ENCODE assay signal across 21 cellular contexts in genomic region chr6:136439514-136440186, GRCh38.
DNase-seq lines count a peak whose midpoint lies in the region; ATAC-seq, FAIRE-seq and TF ChIP-seq lines count a peak whose summit lies in the region.
"Had no signal": no experiment of that assay in that cellular context is flagged by ENCODE, and none has a peak within 500 bp of the region (broad histone marks: within the 10 kb centered on the region; RNA-seq: fewer than 3 reads in every experiment).

No MANE protein-coding gene starts in this region.

- no peaks in the 10 kb centered on the region for H3K36me3 ChIP-seq in right lobe of liver
- H3K36me3 ChIP-seq in HepG2 (replicated peaks in 1 of 2; ENCODE audit: control insufficient read depth in 1 of 2, insufficient read depth in 2 of 2, low read length in 2 of 2), result no peaks in the 10 kb centered on the region
- H3K36me3 ChIP-seq in esophagus (ENCODE audit: control insufficient read depth in 2 of 2, insufficient read depth in 2 of 2, low read length in 1 of 2), result no peaks in the 10 kb centered on the region
- H3K36me3 ChIP-seq: neural progenitor cell, sigmoid colon, thyroid gland had no signal

- H2AFZ ChIP-seq in HepG2 (ENCODE audit: low read length), result no peak overlapping the region
- H2AFZ ChIP-seq: GM23248, neural progenitor cell, PC-9 had no signal

- CTCF ChIA-PET in HepG2 (lab: Yijun Ruan, JAX; ENCODE audit: low intra/inter-chr PET ratio, low total read pairs), result no interaction called here
- CTCF ChIA-PET in T-cell (lab: Charles Lee), result no interaction called here

- H4K20me1 ChIP-seq in HepG2 (ENCODE audit: insufficient read depth, low read length), result no peaks in the 10 kb centered on the region

- no peak for TF ChIP-seq EP300 in HepG2 (IDR thresholded peaks at IDR 0.05; ENCODE audit: low read depth in 2 of 2, low read length in 2 of 2)
- no peak for TF ChIP-seq EP300 in HepG2 (CRISPR knock-in tag; IDR thresholded peaks at IDR 0.05; ENCODE audit: borderline replicate concordance)

- H3K27me3 Mint-ChIP-seq in T-cell, result no peaks in the 10 kb centered on the region
- H3K27me3 Mint-ChIP-seq: CD4-positive, alpha-beta memory T cell had no signal

- POLR2A ChIA-PET in HepG2 (lab: Yijun Ruan, JAX), result no interaction called here
- POLR2A ChIA-PET in T-cell (lab: Charles Lee), result no interaction called here

- FAIRE-seq in HepG2 (lab: Jason Lieb, UNC), result no peak
- FAIRE-seq: A204.1 had no signal

- H3K9ac ChIP-seq in HepG2 (ENCODE audit: insufficient read depth, low read depth, low read length), result no peak overlapping the region
- H3K9ac ChIP-seq: GM23248, neural progenitor cell had no signal

- no peaks in the 10 kb centered on the region for H3K4me1 Mint-ChIP-seq in T-cell
- H3K4me1 Mint-ChIP-seq: CD4-positive, alpha-beta memory T cell had no signal

- in situ Hi-C loops in HepG2 (cut with HindIII; ENCODE audit: extremely low pct_ligation_motif_present, low pct_unique_long_range_greater_than_20kb), result no loop called here

- TF ChIP-seq CTCF in right lobe of liver (IDR thresholded peaks at IDR 0.05), result no peak
- TF ChIP-seq CTCF in HepG2 (CRISPR knock-in tag; IDR thresholded peaks at IDR 0.05), result no peak

- TF ChIP-seq POLR2A in right lobe of liver (IDR thresholded peaks at IDR 0.05) (no peak), HepG2 (IDR thresholded peaks at IDR 0.05; ENCODE audit: insufficient read depth in 1 of 2, low read depth in 2 of 2, low read length in 2 of 2) (no peak)

- WGBS in right lobe of liver (ENCODE audit: insufficient coverage, low coverage, low lambda C conversion rate, missing lambda C conversion rate), result 71% methylated on average over 6 of the region's 9 CpGs
- 33% methylated on average over 9 of the region's 9 CpGs for WGBS in HepG2 (ENCODE audit: low lambda C conversion rate)
- 55 to 57% methylated on average over 9 of the region's 9 CpGs for WGBS in esophagus, 2 donors

- H3K36me3 Mint-ChIP-seq in T-cell, result no peaks in the 10 kb centered on the region
- H3K36me3 Mint-ChIP-seq: CD4-positive, alpha-beta memory T cell; neural progenitor cell had no signal

- H3K27ac Mint-ChIP-seq in T-cell, result no peak overlapping the region
- H3K27ac Mint-ChIP-seq: CD4-positive, alpha-beta memory T cell; neural progenitor cell had no signal

- H3K79me2 ChIP-seq in HepG2 (ENCODE audit: insufficient read depth, low read length), result no peaks in the 10 kb centered on the region

- no peak overlapping the region for H3K4me2 ChIP-seq in HepG2 (ENCODE audit: low read depth, low read length)
- H3K4me2 ChIP-seq: neural progenitor cell, PC-9 had no signal

- peaks cover 0 to 38% (median 14%) of the 10 kb centered on the region in 4 donors for H3K4me1 ChIP-seq in right lobe of liver
- no peaks in the 10 kb centered on the region for H3K4me1 ChIP-seq in HepG2 (ENCODE audit: insufficient read depth, low read length)
- peaks cover 0 to 3% of the 10 kb centered on the region in 2 donors for H3K4me1 ChIP-seq in esophagus (ENCODE audit: control insufficient read depth in 2 of 2, insufficient read depth in 2 of 2, low read length in 1 of 2)
- H3K4me1 ChIP-seq: sigmoid colon had no signal

- no peak overlapping the region for H3K4me3 Mint-ChIP-seq in T-cell
- H3K4me3 Mint-ChIP-seq: CD4-positive, alpha-beta memory T cell; neural progenitor cell had no signal

- no peaks in the 10 kb centered on the region for H3K9me3 Mint-ChIP-seq in T-cell
- H3K9me3 Mint-ChIP-seq: CD4-positive, alpha-beta memory T cell; neural progenitor cell had no signal

- intact Hi-C loops in right lobe of liver (cut with DNase I) (no loop called here), HepG2 (cut with micrococcal nuclease; ENCODE audit: unreplicated experiment) (no loop called here)

- no peak for DNase-seq in right lobe of liver
- no peak for DNase-seq in HepG2 (ENCODE audit: low spot score)
- DNase-seq in mucosa of gallbladder (ENCODE audit: low spot score), result peak; percentile 13
- no peak for DNase-seq in retina
- DNase-seq in NCI-H1092 (lab: John Stamatoyannopoulos, UW), result no peak
- no peak for DNase-seq in T-cell
- no peak for DNase-seq in NCI-H345 (lab: John Stamatoyannopoulos, UW)
- DNase-seq: activated gamma-delta T cell; amygdala; CD4-positive, alpha-beta memory T cell; dermis blood vessel endothelial cell; GM23248; NCI-H2029 treated with DMSO at 0.1 percent for 48 hours; NCI-H526 treated with DMSO at 0.1 percent for 48 hours; PC-9; sigmoid colon; stimulated activated CD4-positive, alpha-beta T cell treated with anti-CD3 and anti-CD28 coated beads, Interleukin-4, amount 100 ng/mL, for 24 hours; thyroid gland had no signal

- H3K27ac ChIP-seq in right lobe of liver (peak overlapping the region in 2 of 3 donors; percentile 32 to 43), HepG2 (ENCODE audit: extremely low read length, insufficient read depth, low read length) (no peak overlapping the region), esophagus (ENCODE audit: low read depth in 2 of 2, low read length in 1 of 2) (peak overlapping the region; percentile 83 to 87)
- H3K27ac ChIP-seq: GM23248, neural progenitor cell, PC-9, sigmoid colon, thyroid gland had no signal

- ATAC-seq in right lobe of liver (peak; percentile 22 to 42 (median 38)), HepG2 (no peak), T-cell (replicated peaks in 1 of 4) (no peak)

- H3K27me3 ChIP-seq in right lobe of liver (no peaks in the 10 kb centered on the region), HepG2 (ENCODE audit: control insufficient read depth in 1 of 2, insufficient read depth in 2 of 2, low read length in 2 of 2) (0 out of 5 replicates have a peak, but pooled peaks cover 0 to 4% of the 10 kb centered on the region in 2 experiments), esophagus (ENCODE audit: control insufficient read depth in 1 of 2, insufficient read depth in 2 of 2, low read length in 2 of 2) (no peaks in the 10 kb centered on the region)
- H3K27me3 ChIP-seq: neural progenitor cell, sigmoid colon, thyroid gland had no signal

- no peak overlapping the region for H3K4me3 ChIP-seq in right lobe of liver
- H3K4me3 ChIP-seq in HepG2 (replicated peaks in 1 of 3; ENCODE audit: insufficient read depth in 1 of 3, low read depth in 2 of 3, low read length in 3 of 3), result no peak overlapping the region
- H3K4me3 ChIP-seq in esophagus (ENCODE audit: low read depth in 1 of 2, low read length in 2 of 2), result no peak overlapping the region
- H3K4me3 ChIP-seq: GM23248, neural progenitor cell, PC-9, sigmoid colon, thyroid gland had no signal

- no peaks in the 10 kb centered on the region for H3K9me3 ChIP-seq in right lobe of liver
- H3K9me3 ChIP-seq in HepG2 (ENCODE audit: low read length), result no peaks in the 10 kb centered on the region
- H3K9me3 ChIP-seq in esophagus (ENCODE audit: control insufficient read depth in 2 of 2, insufficient read depth in 1 of 2, low read depth in 1 of 2, low read length in 1 of 2), result no peaks in the 10 kb centered on the region
- H3K9me3 ChIP-seq: sigmoid colon, thyroid gland had no signal

- no TSS peak for BruUV-seq in HepG2 (replicated peaks; lab: Mats Ljungman, UMichigan)

- TF ChIP-seq RAD21 in HepG2 (CRISPR knock-in tag; IDR thresholded peaks at IDR 0.05), result no peak

TF ChIP-seq in HepG2, 621 proteins besides CTCF, POLR2A, EP300 and RAD21 (continues in another document):
- TF ChIP-seq SETDB1 (CRISPR knock-in tag; IDR thresholded peaks at IDR 0.05; ENCODE audit: borderline replicate concordance), result no peak
- no peak for TF ChIP-seq RCOR2 (CRISPR knock-in tag; IDR thresholded peaks at IDR 0.05)
- no peak for TF ChIP-seq ZNF224 (CRISPR knock-in tag; IDR thresholded peaks at IDR 0.05)
- TF ChIP-seq THAP7 (CRISPR knock-in tag; IDR thresholded peaks at IDR 0.05), result no peak
- no peak for TF ChIP-seq SNAI1 (CRISPR knock-in tag; IDR thresholded peaks at IDR 0.05; ENCODE audit: borderline replicate concordance)
- TF ChIP-seq, protein P1, sequence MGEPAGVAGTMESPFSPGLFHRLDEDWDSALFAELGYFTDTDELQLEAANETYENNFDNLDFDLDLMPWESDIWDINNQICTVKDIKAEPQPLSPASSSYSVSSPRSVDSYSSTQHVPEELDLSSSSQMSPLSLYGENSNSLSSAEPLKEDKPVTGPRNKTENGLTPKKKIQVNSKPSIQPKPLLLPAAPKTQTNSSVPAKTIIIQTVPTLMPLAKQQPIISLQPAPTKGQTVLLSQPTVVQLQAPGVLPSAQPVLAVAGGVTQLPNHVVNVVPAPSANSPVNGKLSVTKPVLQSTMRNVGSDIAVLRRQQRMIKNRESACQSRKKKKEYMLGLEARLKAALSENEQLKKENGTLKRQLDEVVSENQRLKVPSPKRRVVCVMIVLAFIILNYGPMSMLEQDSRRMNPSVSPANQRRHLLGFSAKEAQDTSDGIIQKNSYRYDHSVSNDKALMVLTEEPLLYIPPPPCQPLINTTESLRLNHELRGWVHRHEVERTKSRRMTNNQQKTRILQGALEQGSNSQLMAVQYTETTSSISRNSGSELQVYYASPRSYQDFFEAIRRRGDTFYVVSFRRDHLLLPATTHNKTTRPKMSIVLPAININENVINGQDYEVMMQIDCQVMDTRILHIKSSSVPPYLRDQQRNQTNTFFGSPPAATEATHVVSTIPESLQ (CRISPR knock-in tag; conservative IDR thresholded peaks at IDR 0.05), result no peak
- no peak for TF ChIP-seq ZNF12 (CRISPR knock-in tag; IDR thresholded peaks at IDR 0.05)
- TF ChIP-seq SP5 (CRISPR knock-in tag; IDR thresholded peaks at IDR 0.05; ENCODE audit: borderline replicate concordance, low read depth), result no peak
- TF ChIP-seq DMTF1 (CRISPR knock-in tag; IDR thresholded peaks at IDR 0.05), result no peak

Comparison
In these comparisons a context has a peak if more than half of its experiments do, and no peak if none do; other contexts are left out.
1. ATAC-seq: peak in right lobe of liver (4 of 4); none in HepG2 (single experiment) and T-cell (0 of 4).